In the genomic region with DNA sequence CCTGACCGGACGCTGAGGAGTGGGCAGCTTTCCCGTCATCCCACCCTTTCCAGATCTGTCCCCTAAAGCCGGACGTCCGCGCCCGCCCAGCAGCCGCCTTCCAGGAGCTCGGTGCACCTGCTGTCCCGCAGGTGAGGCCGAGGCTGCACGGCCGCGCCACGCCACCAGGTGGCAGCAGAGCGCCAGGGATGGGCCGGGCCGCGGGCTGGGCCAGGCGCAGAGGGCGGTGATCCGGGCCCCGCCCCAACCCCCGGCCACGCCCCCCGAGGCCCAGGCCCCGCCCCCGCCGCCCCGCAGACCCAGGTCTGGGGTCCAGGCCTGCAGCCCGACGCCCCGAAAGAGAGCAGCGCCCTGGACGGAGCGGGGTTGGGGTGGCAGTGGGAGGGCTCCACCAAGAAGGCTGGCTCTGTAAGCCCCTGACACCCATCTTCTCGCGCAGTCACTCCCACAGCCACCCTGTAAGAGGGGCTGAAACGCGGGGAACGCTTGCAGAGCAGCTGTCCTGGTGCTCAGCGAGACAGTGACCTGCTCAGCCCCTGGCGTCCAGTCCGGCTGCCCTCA, we compare ENCODE assay signal across 9 cellular contexts. TPM values are rescaled to one million over a fixed set of nuclear protein-coding genes. Genes with fewer than 3 reads are reported as not detected.
A peak's percentile ranks its signal among the peaks of the same experiment; 100 is the strongest.
DNase-seq lines count a peak whose midpoint lies in the region; ATAC-seq and TF ChIP-seq lines count a peak whose summit lies in the region.
"Had no signal": no experiment of that assay in that cellular context is flagged by ENCODE, and none has a peak within 500 bp of the region (broad histone marks: within the 10 kb centered on the region; RNA-seq: fewer than 3 reads in every experiment).

No MANE protein-coding gene starts in this region.

- peaks cover 22% of the 10 kb centered on the region for H3K27me3 ChIP-seq in suprapubic skin

- no peaks in the 10 kb centered on the region for H3K36me3 ChIP-seq in suprapubic skin

- H3K4me1 Mint-ChIP-seq in activated T-cell treated with anti-CD3 and anti-CD28 coated beads, Interleukin-2, amount 50 U/mL, for 4 hours (ENCODE audit: low read depth) = peaks cover 3% of the 10 kb centered on the region

- peak; percentile 85 for DNase-seq in COLO668 (lab: John Stamatoyannopoulos, UW; ENCODE audit: unreplicated experiment)
- DNase-seq in NOMO-1 treated with DMSO at 0.1 percent for 48 hours (lab: John Stamatoyannopoulos, UW; ENCODE audit: unreplicated experiment) = peak; percentile 7
- peak; percentile 88 for DNase-seq in activated T-cell treated with anti-CD3 and anti-CD28 coated beads, Interleukin-2, amount 50 U/mL, for 4 hours
- DNase-seq in fibroblast of pulmonary artery (ENCODE audit: low read depth) = peak; percentile 25
- DNase-seq in occipital lobe (lab: John Stamatoyannopoulos, UW) = peak; percentile 41
- peak in 1 of 2 donors; percentile 79 for DNase-seq in suprapubic skin (ENCODE audit: low spot score in 2 of 2)

- peak; percentile 38 for TF ChIP-seq CTCF in fibroblast of pulmonary artery (IDR thresholded peaks at IDR 0.05; ENCODE audit: low read length, missing control alignments)
- peak; percentile 76 to 97 for TF ChIP-seq CTCF in suprapubic skin (IDR thresholded peaks at IDR 0.05)

- H3K9me3 Mint-ChIP-seq in activated T-cell treated with anti-CD3 and anti-CD28 coated beads, Interleukin-2, amount 50 U/mL, for 4 hours = no peaks in the 10 kb centered on the region
- H3K9me3 Mint-ChIP-seq: T-helper 1 cell treated with Interleukin-12 subunit alpha and Interleukin-12 subunit beta and Interleukin-4 antibody, amounts not matched to agents 30 μg/mL and 1 μg/mL, for 36 hours had no signal

- no peak for TF ChIP-seq POLR2A in suprapubic skin (IDR thresholded peaks at IDR 0.05)

- no peak overlapping the region for H3K4me3 Mint-ChIP-seq in activated T-cell treated with anti-CD3 and anti-CD28 coated beads, Interleukin-2, amount 50 U/mL, for 4 hours
- H3K4me3 Mint-ChIP-seq: T-helper 1 cell treated with Interleukin-12 subunit alpha and Interleukin-12 subunit beta and Interleukin-4 antibody, amounts not matched to agents 30 μg/mL and 1 μg/mL, for 36 hours had no signal

- peaks cover 27% of the 10 kb centered on the region for H3K27me3 Mint-ChIP-seq in activated T-cell treated with anti-CD3 and anti-CD28 coated beads, Interleukin-2, amount 50 U/mL, for 4 hours (ENCODE audit: low read depth)

- no peak overlapping the region for H3K4me3 ChIP-seq in fibroblast of pulmonary artery (replicated peaks; ENCODE audit: low read depth, low read length)
- no peak overlapping the region for H3K4me3 ChIP-seq in suprapubic skin

- peak; percentile 67 for ATAC-seq in GM21723 (IDR thresholded peaks at IDR 0.05; ENCODE audit: unreplicated experiment)
- ATAC-seq in activated T-cell treated with anti-CD3 and anti-CD28 coated beads, Interleukin-2, amount 50 U/mL, for 4 hours = peak; percentile 96 to 99
- no peak for ATAC-seq in HG02588 (IDR thresholded peaks at IDR 0.05; ENCODE audit: unreplicated experiment)

- 10% methylated on average over 2 of the region's 45 CpGs for WGBS in suprapubic skin

- TF ChIP-seq EP300 in suprapubic skin (IDR thresholded peaks at IDR 0.05) = no peak

- no peaks in the 10 kb centered on the region for H3K36me3 Mint-ChIP-seq in activated T-cell treated with anti-CD3 and anti-CD28 coated beads, Interleukin-2, amount 50 U/mL, for 4 hours (ENCODE audit: insufficient read depth)

- no peak overlapping the region for H3K27ac ChIP-seq in suprapubic skin

- peaks cover 19% of the 10 kb centered on the region for H3K4me1 ChIP-seq in suprapubic skin

- no peaks in the 10 kb centered on the region for H3K9me3 ChIP-seq in suprapubic skin

RNA-seq across cellular contexts. Expression of gene FOXL3, which starts 32.2 kb away (rescaled TPM):
- not detected for total RNA-seq in activated T-cell treated with anti-CD3 and anti-CD28 coated beads, Interleukin-2, amount 50 U/mL, for 4 hours
- total RNA-seq in occipital lobe (not detected), suprapubic skin (not detected)
